12 cellular contexts compared by ENCODE assay signal in genomic region chr1:198701766-198702539, GRCh38.
DNase-seq lines count a peak whose midpoint lies in the region; ATAC-seq and TF ChIP-seq lines count a peak whose summit lies in the region.
"Had no signal": no experiment of that assay in that cellular context is flagged by ENCODE, and none has a peak within 500 bp of the region (broad histone marks: within the 10 kb centered on the region; RNA-seq: fewer than 3 reads in every experiment).

No MANE protein-coding gene starts in this region.

- H2AK5ac ChIP-seq in mesendoderm (ENCODE audit: low read length) = no peak overlapping the region

- no peak overlapping the region for H3K18ac ChIP-seq in mesendoderm (ENCODE audit: low read length)

- H3K36me3 ChIP-seq in HUES48 (ENCODE audit: control insufficient read depth, insufficient read depth, low read length) (no peaks in the 10 kb centered on the region), mesendoderm (ENCODE audit: control insufficient read depth, insufficient read depth, low read length) (no peaks in the 10 kb centered on the region), heart left ventricle (peaks cover 0 to 83% (median 0%) of the 10 kb centered on the region in 9 donors), gastrocnemius medialis (no peaks in the 10 kb centered on the region), gastroesophageal sphincter (no peaks in the 10 kb centered on the region)

- H3K79me2 ChIP-seq in mesendoderm (ENCODE audit: control insufficient read depth, insufficient read depth, low read length) = no peaks in the 10 kb centered on the region

- DNase-seq in NCI-H2081 (lab: John Stamatoyannopoulos, UW) (peak; percentile 19 to 59), NCI-H2081 treated with DMSO at 0.1 percent for 48 hours (lab: John Stamatoyannopoulos, UW) (no peak), SK-N-DZ (ENCODE audit: low spot score) (peak; percentile 75), mesendoderm (peak; percentile 11), heart left ventricle (no peak), gastrocnemius medialis (no peak)
- DNase-seq: DND-41, left lung, NCI-H748 treated with DMSO at 0.1 percent for 48 hours, occipital lobe had no signal

- no peak overlapping the region for H2BK5ac ChIP-seq in mesendoderm (ENCODE audit: low read length)

- in situ Hi-C loops in gastrocnemius medialis (cut with MboI; ENCODE audit: low sequenced_read_pairs in 4 of 4) = no loop called here

- no peak overlapping the region for H3K9ac ChIP-seq in HUES48 (ENCODE audit: low read depth, low read length)
- no peak overlapping the region for H3K9ac ChIP-seq in mesendoderm (ENCODE audit: low read length)

- H3K27me3 ChIP-seq in HUES48 (ENCODE audit: control insufficient read depth, insufficient read depth, low read length) (no peaks in the 10 kb centered on the region), mesendoderm (ENCODE audit: insufficient read depth, low read length, poor library complexity) (no peaks in the 10 kb centered on the region), heart left ventricle (peaks cover 0 to 29% (median 0%) of the 10 kb centered on the region in 9 donors), gastrocnemius medialis (peaks cover 0 to 4% (median 0%) of the 10 kb centered on the region in 3 donors), gastroesophageal sphincter (no peaks in the 10 kb centered on the region)
- H3K27me3 ChIP-seq: left lung had no signal

- no peak overlapping the region for H3K23ac ChIP-seq in mesendoderm (ENCODE audit: low read length)

- no peak overlapping the region for H4K5ac ChIP-seq in mesendoderm (ENCODE audit: low read length)

- no peak for TF ChIP-seq EP300 in gastroesophageal sphincter (IDR thresholded peaks at IDR 0.05)

- TF ChIP-seq POLR2A in heart left ventricle (IDR thresholded peaks at IDR 0.05) (no peak), gastrocnemius medialis (IDR thresholded peaks at IDR 0.05) (no peak), gastroesophageal sphincter (IDR thresholded peaks at IDR 0.05) (no peak)

- ATAC-seq in heart left ventricle = no peak
- ATAC-seq in gastrocnemius medialis = no peak
- no peak for ATAC-seq in gastroesophageal sphincter
- ATAC-seq: left lung had no signal

- peak overlapping the region; percentile 54 for H3K27ac ChIP-seq in HUES48 (ENCODE audit: low read depth, low read length)
- H3K27ac ChIP-seq in mesendoderm (ENCODE audit: low read depth, low read length) = no peak overlapping the region
- H3K27ac ChIP-seq in heart left ventricle = no peak overlapping the region
- no peak overlapping the region for H3K27ac ChIP-seq in gastrocnemius medialis
- no peak overlapping the region for H3K27ac ChIP-seq in gastroesophageal sphincter
- H3K27ac ChIP-seq: left lung had no signal

- H3K56ac ChIP-seq in mesendoderm (ENCODE audit: low read length) = no peak overlapping the region

- no CpG with 5 or more reads among the region's 4 CpGs for WGBS in mesendoderm (ENCODE audit: extremely low coverage, insufficient coverage, low lambda C conversion rate)
- WGBS in heart left ventricle, 4 donors = 73 to 80% (median 78%) methylated on average over 4 of the region's 4 CpGs
- WGBS in gastroesophageal sphincter (ENCODE audit: low coverage in 1 of 2), 2 donors = 84 to 87% methylated on average over 3 to 4 of the region's 4 CpGs

- H3K4me3 ChIP-seq in HUES48 (ENCODE audit: low read depth, low read length) = peak overlapping the region; percentile 18; the same call in 1 of the 2 replicates
- no peak overlapping the region for H3K4me3 ChIP-seq in mesendoderm (ENCODE audit: low read length)
- no peak overlapping the region for H3K4me3 ChIP-seq in heart left ventricle
- H3K4me3 ChIP-seq in gastrocnemius medialis = no peak overlapping the region
- no peak overlapping the region for H3K4me3 ChIP-seq in gastroesophageal sphincter
- H3K4me3 ChIP-seq: left lung had no signal

- H3K4me2 ChIP-seq in mesendoderm (ENCODE audit: low read length) = no peak overlapping the region

- H3K4me1 ChIP-seq in HUES48 (ENCODE audit: control insufficient read depth, insufficient read depth, low read length) = peaks cover 43% of the 10 kb centered on the region
- H3K4me1 ChIP-seq in mesendoderm (ENCODE audit: control insufficient read depth, low read depth, low read length) = no peaks in the 10 kb centered on the region
- H3K4me1 ChIP-seq in heart left ventricle = peaks cover 0 to 17% (median 0%) of the 10 kb centered on the region in 12 donors
- no peaks in the 10 kb centered on the region for H3K4me1 ChIP-seq in gastrocnemius medialis
- no peaks in the 10 kb centered on the region for H3K4me1 ChIP-seq in gastroesophageal sphincter

- no peak overlapping the region for H2BK120ac ChIP-seq in mesendoderm (ENCODE audit: low read depth, low read length)

- no peaks in the 10 kb centered on the region for H3K79me1 ChIP-seq in mesendoderm (ENCODE audit: low read length)

- no peak overlapping the region for H3K4ac ChIP-seq in mesendoderm (ENCODE audit: low read depth, low read length)

- H3K9me3 ChIP-seq in HUES48 (ENCODE audit: control insufficient read depth, insufficient read depth, low read length) (no peaks in the 10 kb centered on the region), heart left ventricle (no peaks in the 10 kb centered on the region), gastrocnemius medialis (no peaks in the 10 kb centered on the region), gastroesophageal sphincter (no peaks in the 10 kb centered on the region)
- H3K9me3 ChIP-seq: left lung had no signal

- intact Hi-C loops in heart left ventricle (cut with DNase I) (no loop called here), gastrocnemius medialis (cut with DNase I; ENCODE audit: low total_unique reads) (no loop called here)

- no peak overlapping the region for H4K8ac ChIP-seq in mesendoderm (ENCODE audit: low read depth, low read length)

- TF ChIP-seq CTCF in heart left ventricle (IDR thresholded peaks at IDR 0.05) (no peak), gastrocnemius medialis (IDR thresholded peaks at IDR 0.05 in 4 of 5, conservative IDR thresholded peaks at IDR 0.05 in 1 of 5) (no peak), gastroesophageal sphincter (IDR thresholded peaks at IDR 0.05) (no peak)

- no peak overlapping the region for H2BK15ac ChIP-seq in mesendoderm (replicated peaks; ENCODE audit: low read depth)

Comparison
In these comparisons a context has a peak if more than half of its experiments do, and no peak if none do; other contexts are left out.
1. DNase-seq: peak in NCI-H2081 (2 of 2), SK-N-DZ (single experiment) and mesendoderm (single experiment); none in NCI-H2081 treated with DMSO at 0.1 percent for 48 hours (single experiment), heart left ventricle (0 of 5) and gastrocnemius medialis (0 of 2).